In genomic region chr4:159043861-159044260, GRCh38 we compare ENCODE assay signal across 4 cellular contexts.
TF ChIP-seq lines count a peak whose summit lies in the region.

No MANE protein-coding gene starts in this region.

TF ChIP-seq in HepG2, 621 proteins besides CTCF, POLR2A, EP300 and RAD21:
- peak in 1 of 2 experiments; percentile 81; a peak in 3 of 4 replicates for TF ChIP-seq MAFK (conservative IDR thresholded peaks at IDR 0.05 in 1 of 2, IDR thresholded peaks at IDR 0.05 in 1 of 2; ENCODE audit: low read length in 2 of 2)
- TF ChIP-seq MTA1 (CRISPR knock-in tag; IDR thresholded peaks at IDR 0.05; ENCODE audit: borderline replicate concordance): no peak
- peak; percentile 72; the same call in 1 of the 2 replicates for TF ChIP-seq MAFF (IDR thresholded peaks at IDR 0.05; ENCODE audit: low read depth, low read length)
TF ChIP-seq in HepG2: peak in this region for 2.

TF ChIP-seq in A549, 52 proteins besides CTCF, POLR2A, EP300 and RAD21:
- TF ChIP-seq MAFK (IDR thresholded peaks at IDR 0.05; ENCODE audit: partially characterized antibody) (peak; percentile 56), MAZ (IDR thresholded peaks at IDR 0.05; ENCODE audit: borderline replicate concordance, low read depth, low read length) (no peak)

TF ChIP-seq in IMR-90, 13 proteins besides CTCF, POLR2A, EP300 and RAD21:
- TF ChIP-seq MXI1 (IDR thresholded peaks at IDR 0.05; ENCODE audit: borderline replicate concordance, low read depth, low read length): no peak
- TF ChIP-seq MAFK (IDR thresholded peaks at IDR 0.05; ENCODE audit: low read depth, low read length): peak; percentile 70

TF ChIP-seq in K562, 482 proteins besides CTCF, POLR2A, EP300 and RAD21:
- TF ChIP-seq KDM4B (IDR thresholded peaks at IDR 0.05; ENCODE audit: borderline replicate concordance in 2 of 2, low read depth in 1 of 2) (no peak), ZNF316 (IDR thresholded peaks at IDR 0.05) (peak; percentile 93), RB1 (IDR thresholded peaks at IDR 0.05; ENCODE audit: low read depth) (no peak), ARID4B (CRISPR knock-in tag; IDR thresholded peaks at IDR 0.05) (no peak), MAFG (tag; conservative IDR thresholded peaks at IDR 0.05) (peak; percentile 70), MAFK (IDR thresholded peaks at IDR 0.05; ENCODE audit: low read length) (peak; percentile 66), RFX7 (CRISPR knock-in tag; IDR thresholded peaks at IDR 0.05) (no peak), MAFF (IDR thresholded peaks at IDR 0.05; ENCODE audit: low read length) (peak; percentile 73), C11orf30 (IDR thresholded peaks at IDR 0.05; ENCODE audit: low read depth) (peak; percentile 87)
TF ChIP-seq in K562: peak in this region for 5.
